Comparison of ENCODE assay signal across 8 cellular contexts in the genomic region with DNA sequence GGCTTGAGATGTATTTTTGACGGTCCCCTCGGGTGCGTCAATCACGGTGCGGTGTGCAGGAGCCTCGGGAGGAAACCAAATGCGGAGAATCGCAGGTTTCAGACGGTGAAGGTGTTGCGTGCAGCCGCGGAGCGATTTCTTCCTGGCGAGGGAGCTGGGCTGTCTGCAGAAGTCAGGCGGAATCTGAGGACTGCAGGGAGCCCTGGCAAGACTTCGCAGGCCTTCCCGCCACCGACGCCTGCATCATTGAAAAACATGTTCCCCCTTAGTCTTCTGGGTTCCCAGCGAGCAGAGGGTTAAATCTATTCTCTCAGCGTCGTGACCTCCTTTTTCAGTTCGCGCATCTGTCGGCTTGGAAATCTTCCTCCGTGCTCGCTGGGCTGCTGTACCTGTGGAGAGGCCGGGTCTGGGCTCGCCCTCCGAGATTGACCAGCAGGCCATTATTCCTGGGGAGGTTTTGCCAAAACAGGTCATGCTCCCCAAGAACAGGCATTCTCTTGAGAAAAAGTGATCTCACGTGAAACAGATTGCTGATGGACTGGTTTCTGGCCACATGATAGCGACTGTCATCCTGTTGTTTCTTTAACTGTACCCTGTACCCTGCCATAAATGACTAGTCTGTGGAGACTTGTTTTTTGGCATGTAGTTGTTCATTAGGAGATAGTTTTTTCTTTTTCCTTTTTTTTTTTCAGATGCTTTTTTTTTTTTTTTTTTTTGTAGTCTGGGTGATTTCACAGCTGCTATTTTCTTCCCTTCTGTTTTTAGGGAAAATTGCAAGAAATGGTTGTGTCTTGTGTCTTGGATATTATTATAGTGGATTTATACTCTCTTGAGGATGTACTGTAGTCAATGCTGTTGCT. TPM values are rescaled to one million over a fixed set of nuclear protein-coding genes. Genes with fewer than 3 reads are reported as not detected.
DNase-seq lines count a peak whose midpoint lies in the region; ATAC-seq and TF ChIP-seq lines count a peak whose summit lies in the region.

No MANE protein-coding gene starts in this region.

- H3K4me1 Mint-ChIP-seq in activated CD4-positive, alpha-beta T cell treated with anti-CD3 and anti-CD28 coated beads, Interleukin-2, amount 10 ng/mL, durations not matched to agents 24 days and 14 days, result peaks cover 46% of the 10 kb centered on the region

- ATAC-seq in GM19023 (IDR thresholded peaks at IDR 0.05; ENCODE audit: unreplicated experiment) (peak; percentile 15), mucosa of descending colon (peak; percentile 53), HG03378 (IDR thresholded peaks at IDR 0.05; ENCODE audit: unreplicated experiment) (no peak)

- H3K4me3 Mint-ChIP-seq in activated CD4-positive, alpha-beta T cell treated with anti-CD3 and anti-CD28 coated beads, Interleukin-2, amount 10 ng/mL, durations not matched to agents 24 days and 14 days, result peak overlapping the region; percentile 98

- H3K9me3 ChIP-seq in mucosa of descending colon, result no peaks in the 10 kb centered on the region
- H3K9me3 ChIP-seq in stomach smooth muscle (ENCODE audit: control insufficient read depth in 2 of 2, low read length in 2 of 2), result no peaks in the 10 kb centered on the region

- peaks cover 17% of the 10 kb centered on the region for H3K36me3 Mint-ChIP-seq in activated CD4-positive, alpha-beta T cell treated with anti-CD3 and anti-CD28 coated beads, Interleukin-2, amount 10 ng/mL, durations not matched to agents 24 days and 14 days (ENCODE audit: low read depth)

- peaks cover 8% of the 10 kb centered on the region for H3K4me1 ChIP-seq in mucosa of descending colon (ENCODE audit: low read depth)
- H3K4me1 ChIP-seq in stomach smooth muscle (ENCODE audit: control insufficient read depth, insufficient read depth, low read length), result peaks cover 15% of the 10 kb centered on the region

- H3K9ac ChIP-seq in stomach smooth muscle (ENCODE audit: low read length in 2 of 2), result peak overlapping the region; percentile 55 to 64

- TF ChIP-seq CTCF in AG09309 (IDR thresholded peaks at IDR 0.05; ENCODE audit: control insufficient read depth, insufficient read depth, low read depth, low read length, missing control alignments) (no peak), dorsolateral prefrontal cortex (IDR thresholded peaks at IDR 0.05 in 54 of 56, conservative IDR thresholded peaks at IDR 0.05 in 2 of 56; ENCODE audit: low read depth in 1 of 56, partially characterized antibody in 56 of 56) (no peak), mucosa of descending colon (IDR thresholded peaks at IDR 0.05) (no peak)

- H3K36me3 ChIP-seq in mucosa of descending colon (ENCODE audit: low read depth) (no peaks in the 10 kb centered on the region), stomach smooth muscle (ENCODE audit: control insufficient read depth in 2 of 2, insufficient read depth in 2 of 2, low read length in 2 of 2) (no peaks in the 10 kb centered on the region)

- H3K27me3 Mint-ChIP-seq in activated CD4-positive, alpha-beta T cell treated with anti-CD3 and anti-CD28 coated beads, Interleukin-2, amount 10 ng/mL, durations not matched to agents 24 days and 14 days, result no peaks in the 10 kb centered on the region

- peak overlapping the region; percentile 97 for H3K27ac Mint-ChIP-seq in activated CD4-positive, alpha-beta T cell treated with anti-CD3 and anti-CD28 coated beads, Interleukin-2, amount 10 ng/mL, durations not matched to agents 24 days and 14 days

- H3K4me3 ChIP-seq in AG09309 (ENCODE audit: control insufficient read depth, low read depth, low read length) (peak overlapping the region; percentile 50), dorsolateral prefrontal cortex (peak overlapping the region; percentile 49 to 85 (median 70)), mucosa of descending colon (peak overlapping the region; percentile 62), stomach smooth muscle (ENCODE audit: low read length in 2 of 2) (peak overlapping the region; percentile 56 to 78)

- DNase-seq in AG09309 (ENCODE audit: low read depth) (no peak), NCI-H1105 (lab: John Stamatoyannopoulos, UW) (peak; percentile 58), dorsolateral prefrontal cortex (peak in 5 of 10 donors; percentile 6 to 82 (median 49)), mucosa of descending colon (peak; percentile 52 to 64 (median 62))
- peak; percentile 84 for DNase-seq in activated CD4-positive, alpha-beta T cell treated with anti-CD3 and anti-CD28 coated beads, Interleukin-2, amount 10 ng/mL, durations not matched to agents 24 days and 14 days

- H3K9me3 Mint-ChIP-seq in activated CD4-positive, alpha-beta T cell treated with anti-CD3 and anti-CD28 coated beads, Interleukin-2, amount 10 ng/mL, durations not matched to agents 24 days and 14 days, result no peaks in the 10 kb centered on the region

- H3K27ac ChIP-seq in dorsolateral prefrontal cortex (peak overlapping the region in 18 of 59 donors; percentile 5 to 79 (median 48)), stomach smooth muscle (ENCODE audit: low read length) (no peak overlapping the region)

- intact Hi-C loops in activated CD4-positive, alpha-beta T cell treated with anti-CD3 and anti-CD28 coated beads, Interleukin-2, amount 10 ng/mL, durations not matched to agents 24 days and 14 days (cut with micrococcal nuclease), result no loop called here
- intact Hi-C loops in dorsolateral prefrontal cortex (cut with DNase I), result loop anchor here in 1 of 2 donors (10.0 kb wide), 1 partner anchor 270 kb away; the partner anchor contains the start of gene SRSF4
- intact Hi-C loops in mucosa of descending colon (cut with DNase I, micrococcal nuclease), result no loop called here

- H3K27me3 ChIP-seq in dorsolateral prefrontal cortex (no peaks in the 10 kb centered on the region), stomach smooth muscle (ENCODE audit: control insufficient read depth in 1 of 2, insufficient read depth in 2 of 2, low read length in 2 of 2) (no peaks in the 10 kb centered on the region)

RNA-seq across cellular contexts. Expression of gene EPB41, which starts 0.9 kb away (rescaled TPM):
- 79.1 and 79.7 TPM in 2 replicates for total RNA-seq in activated CD4-positive, alpha-beta T cell treated with anti-CD3 and anti-CD28 coated beads, Interleukin-2, amount 10 ng/mL, durations not matched to agents 24 days and 14 days
- 10 to 100 TPM; 17.4 to 59.1 (median 38.8) TPM for total RNA-seq in dorsolateral prefrontal cortex
- total RNA-seq in mucosa of descending colon, result 10 to 100 TPM; 45.8 to 82.2 (median 76.3) TPM
